In genomic region chr15:52221730-52222129, GRCh38 we compare ENCODE assay signal across 11 cellular contexts. TPM values are rescaled to one million over a fixed set of nuclear protein-coding genes. Genes with fewer than 3 reads are reported as not detected.
DNase-seq lines count a peak whose midpoint lies in the region; ATAC-seq, FAIRE-seq and TF ChIP-seq lines count a peak whose summit lies in the region.
"Had no signal": no experiment of that assay in that cellular context is flagged by ENCODE, and none has a peak within 500 bp of the region (broad histone marks: within the 10 kb centered on the region; RNA-seq: fewer than 3 reads in every experiment).

No MANE protein-coding gene starts in this region.

- no peak overlapping the region for H3K27ac ChIP-seq in K562 (ENCODE audit: extremely low read depth, low read depth, low read length)
- H3K27ac ChIP-seq: psoas muscle had no signal

- in situ Hi-C loops in K562 (cut with MboI): no loop called here

- POLR2A ChIA-PET in K562 (lab: Yijun Ruan, JAX): interaction anchor here (0.6 kb wide), 1 partner anchor 25 kb away, joined by 3 read pairs; no protein-coding TSS in a partner anchor

- H4K20me1 ChIP-seq in K562 (replicated peaks; ENCODE audit: control insufficient read depth, insufficient read depth, low read length): no peaks in the 10 kb centered on the region

- no peaks in the 10 kb centered on the region for H3K9me3 ChIP-seq in K562 (replicated peaks; ENCODE audit: control insufficient read depth, insufficient read depth, low read depth, low read length)
- H3K9me3 ChIP-seq: psoas muscle had no signal

- CTCF ChIA-PET in K562 (lab: Yijun Ruan, JAX; ENCODE audit: low intra/inter-chr PET ratio): no interaction called here

- peak; percentile 50 for ATAC-seq in GM19455 (IDR thresholded peaks at IDR 0.05; ENCODE audit: unreplicated experiment)
- ATAC-seq in HG03439 (IDR thresholded peaks at IDR 0.05; ENCODE audit: unreplicated experiment): peak; percentile 60
- ATAC-seq in K562: no peak
- ATAC-seq in SK-N-SH treated with all-trans-retinoic acid at 6 μM for 48 hours: no peak
- ATAC-seq: psoas muscle had no signal

- H3K36me3 ChIP-seq in K562 (ENCODE audit: control insufficient read depth, insufficient read depth, low read length): no peaks in the 10 kb centered on the region

- H3K4me3 ChIP-seq in GM12865 (ENCODE audit: low read depth, low read length) (peak overlapping the region; percentile 54), K562 (no peak overlapping the region)
- H3K4me3 ChIP-seq: psoas muscle had no signal

- WGBS in K562 (ENCODE audit: insufficient coverage, low coverage, missing lambda C conversion rate): 2% methylated on average over 5 of the region's 5 CpGs

- intact Hi-C loops in K562 (cut with micrococcal nuclease): no loop called here

- no peak for TF ChIP-seq EP300 in K562 (IDR thresholded peaks at IDR 0.05; ENCODE audit: low read length)

- no peak for TF ChIP-seq RAD21 in K562 (CRISPR knock-in tag; conservative IDR thresholded peaks at IDR 0.05 in 1 of 2, IDR thresholded peaks at IDR 0.05 in 1 of 2)

- H3K79me2 ChIP-seq in K562 (ENCODE audit: control insufficient read depth, insufficient read depth, low read length): no peaks in the 10 kb centered on the region

- BruUV-seq in K562 (replicated peaks; lab: Mats Ljungman, UMichigan): no TSS peak

- no peak for FAIRE-seq in K562 (lab: Jason Lieb, UNC)

- no peaks in the 10 kb centered on the region for H3K9me1 ChIP-seq in K562 (ENCODE audit: control insufficient read depth, insufficient read depth, low read length)

- no peak overlapping the region for H2AFZ ChIP-seq in K562 (ENCODE audit: low read depth, low read length)

- no peak overlapping the region for H3K9ac ChIP-seq in K562 (ENCODE audit: insufficient read depth in 1 of 2, low read depth in 2 of 2, low read length in 2 of 2)

- DNase-seq in GM12865 (ENCODE audit: low read depth): peak; percentile 71
- no peak for DNase-seq in K562 (ENCODE audit: extremely low read depth in 1 of 4, low spot score in 3 of 4)
- no peak for DNase-seq in GM10266 (ENCODE audit: extremely low spot score)
- DNase-seq in NCI-H446 treated with DMSO at 0.1 percent for 48 hours (lab: John Stamatoyannopoulos, UW): no peak
- no peak for DNase-seq in DMS 273 (lab: John Stamatoyannopoulos, UW; ENCODE audit: unreplicated experiment)
- DNase-seq: DMS153, psoas muscle, SHP77 had no signal

- H3K27me3 ChIP-seq in K562 (ENCODE audit: control insufficient read depth in 2 of 2, insufficient read depth in 2 of 2, low read length in 2 of 2): peaks cover 19 to 21% of the 10 kb centered on the region in 2 experiments

- no peak for TF ChIP-seq CTCF in GM12865 (IDR thresholded peaks at IDR 0.05; ENCODE audit: insufficient read depth, low read depth, low read length, missing control alignments)
- no peak for TF ChIP-seq CTCF in K562 (IDR thresholded peaks at IDR 0.05 in 2 of 3, conservative IDR thresholded peaks at IDR 0.05 in 1 of 3; ENCODE audit: insufficient read depth in 2 of 3, low read depth in 1 of 3, low read length in 3 of 3)
- TF ChIP-seq CTCF in GM10266 (IDR thresholded peaks at IDR 0.05; ENCODE audit: control insufficient read depth, insufficient read depth, low read depth, missing control alignments): no peak

- H3K4me2 ChIP-seq in K562 (ENCODE audit: insufficient read depth, low read length): no peak overlapping the region

- TF ChIP-seq POLR2A in K562 (conservative IDR thresholded peaks at IDR 0.05): no peak

- peaks cover 0 to 2% of the 10 kb centered on the region in 2 experiments; a peak in 1 of 5 replicates for H3K4me1 ChIP-seq in K562 (replicated peaks in 1 of 2; ENCODE audit: control insufficient read depth in 2 of 2, insufficient read depth in 2 of 2, low read length in 2 of 2)
- H3K4me1 ChIP-seq: psoas muscle had no signal

TF ChIP-seq in K562, 482 proteins besides CTCF, POLR2A, EP300 and RAD21 (continues in another document):
- no peak for TF ChIP-seq FOXP4 (CRISPR knock-in tag; IDR thresholded peaks at IDR 0.05; ENCODE audit: borderline replicate concordance)
- TF ChIP-seq RB1 (IDR thresholded peaks at IDR 0.05; ENCODE audit: low read depth): no peak
- no peak for TF ChIP-seq SIN3B (IDR thresholded peaks at IDR 0.05; ENCODE audit: low read depth)
- no peak for TF ChIP-seq ZNF431 (CRISPR knock-in tag; IDR thresholded peaks at IDR 0.05)

TF ChIP-seq in SK-N-SH treated with all-trans-retinoic acid at 6 μM for 48 hours, 23 proteins besides CTCF, POLR2A, EP300 and RAD21 (continues in another document):
- TF ChIP-seq PATZ1 (CRISPR knock-in tag; IDR thresholded peaks at IDR 0.05; ENCODE audit: borderline replicate concordance) (no peak), CREB5 (CRISPR knock-in tag; IDR thresholded peaks at IDR 0.05; ENCODE audit: low read depth) (no peak), ZFP30 (CRISPR knock-in tag; IDR thresholded peaks at IDR 0.05) (no peak), CSRNP3 (CRISPR knock-in tag; IDR thresholded peaks at IDR 0.05) (no peak), OSR1 (CRISPR knock-in tag; IDR thresholded peaks at IDR 0.05) (no peak), ZNF565 (CRISPR knock-in tag; conservative IDR thresholded peaks at IDR 0.05; ENCODE audit: low read depth) (no peak), POU6F1 (CRISPR knock-in tag; IDR thresholded peaks at IDR 0.05; ENCODE audit: borderline replicate concordance, low read depth) (no peak), ZNF70 (CRISPR knock-in tag; IDR thresholded peaks at IDR 0.05) (no peak)

RNA-seq across cellular contexts. Expression of gene GNB5, which starts 30.5 kb away (rescaled TPM):
- total RNA-seq in K562 (2011; cell fraction: chromatin; rRNA removed; ENCODE audit: low replicate concordance): 1.4 and 1.9 TPM in 2 replicates
- 0.92 and 1.2 TPM in 2 replicates for total RNA-seq in K562 (2011; cell fraction: nucleolus; rRNA removed)
- total RNA-seq in K562 (2011; cell fraction: nucleoplasm; rRNA removed): 2.1 and 2.2 TPM in 2 replicates
- total RNA-seq in K562 (2014; rRNA removed): 0.77 and 2.5 TPM in 2 replicates
- 0.64 and 0.84 TPM in 2 replicates for total RNA-seq in K562 (2014; rRNA removed; fragmentation: Illumina TruSeq; extraction: Trizol)
- total RNA-seq in K562 (2015; rRNA removed; fragmentation: Illumina TruSeq; extraction: Trizol): 0.11 and 0.98 TPM in 2 replicates
- 1.0 and 1.1 TPM in 2 replicates for total RNA-seq in K562 (2021)
- polyA plus RNA-seq in K562 (2011; rRNA removed): 0.70 and 0.79 TPM in 2 replicates
- polyA plus RNA-seq in K562 (2011; cell fraction: cytosol; rRNA removed): 0.55 and 0.79 TPM in 2 replicates
- 0.48 and 0.74 TPM in 2 replicates for polyA plus RNA-seq in K562 (2011; cell fraction: nucleus; rRNA removed)
- polyA plus RNA-seq in K562 (2012): 0.92 and 1.2 TPM in 2 replicates
- 0.61 and 0.70 TPM in 2 replicates for polyA plus RNA-seq in K562 (2014; fragmentation: Illumina TruSeq; extraction: Trizol)
- polyA plus RNA-seq in K562 (2014; fragmentation: Nextera tagmentation; extraction: Ambion mirVana): under 1 TPM; 0.14 to 0.32 TPM
- polyA plus RNA-seq in K562 (2014; rRNA removed): 0.63 and 2.1 TPM in 2 replicates
- 0.77 and 0.81 TPM in 2 replicates for polyA minus RNA-seq in K562 (2011; rRNA and poly(A)+ RNA removed)
- polyA minus RNA-seq in K562 (2011; cell fraction: cytosol; rRNA and poly(A)+ RNA removed): 1.0 and 2.4 TPM in 2 replicates
- polyA minus RNA-seq in K562 (2011; cell fraction: nucleus; rRNA and poly(A)+ RNA removed): 0.44 and 1.3 TPM in 2 replicates

Comparison
In these comparisons a context has a peak if more than half of its experiments do, and no peak if none do; other contexts are left out.
1. ATAC-seq: peak in GM19455 (single experiment) and HG03439 (single experiment); none in K562 (single experiment) and SK-N-SH treated with all-trans-retinoic acid at 6 μM for 48 hours (single experiment).